ENCODE assay signal across 1 cellular context in the genomic region with DNA sequence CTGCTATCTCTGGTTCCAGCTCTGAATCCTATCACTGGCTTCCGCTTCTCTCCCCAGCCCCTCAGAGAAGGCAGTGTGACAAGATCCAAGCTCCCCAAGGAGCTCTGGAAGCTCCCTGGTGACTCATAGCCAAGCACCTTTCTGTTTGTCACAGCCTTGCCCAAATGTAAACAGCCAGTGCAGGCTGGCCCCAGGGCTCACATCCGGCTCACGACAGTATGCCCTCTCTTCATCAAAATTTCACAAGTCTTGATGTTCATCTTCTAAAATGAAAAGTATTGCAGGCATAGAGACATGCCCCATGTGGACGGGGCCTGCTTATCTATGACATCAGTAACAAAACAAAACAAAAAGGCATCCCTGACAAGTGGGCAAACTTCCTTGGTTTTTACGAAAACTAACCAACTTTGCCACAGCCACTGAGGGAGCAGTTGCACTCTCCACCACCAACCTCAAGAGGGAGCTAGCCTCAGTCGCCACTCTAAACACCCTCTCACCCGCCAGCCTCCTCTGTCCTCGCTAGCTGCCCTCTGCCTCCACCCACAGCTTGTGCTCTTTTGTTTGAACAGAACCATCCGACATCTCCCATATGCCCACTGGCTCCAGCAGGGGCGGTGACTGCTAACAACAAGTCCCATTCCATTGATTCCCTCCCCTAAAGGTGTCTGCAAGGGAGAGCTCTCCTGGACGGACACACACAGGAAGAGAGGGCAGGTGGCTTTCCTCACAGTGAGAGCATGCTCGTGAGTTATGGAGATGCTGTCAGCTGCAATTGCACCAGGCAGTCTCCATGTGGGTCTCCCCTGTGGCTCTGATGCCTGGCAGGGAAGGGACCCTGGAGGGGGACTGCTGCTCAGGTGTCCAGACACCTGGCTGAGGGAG.
TF ChIP-seq lines count a peak whose summit lies in the region.

No MANE protein-coding gene starts in this region.

TF ChIP-seq in GM12878, 131 proteins besides CTCF, POLR2A, EP300 and RAD21 (continued from another document):
- TF ChIP-seq ZNF592 (IDR thresholded peaks at IDR 0.05) (no peak), NR2F1 (conservative IDR thresholded peaks at IDR 0.05) (no peak), SREBF2 (IDR thresholded peaks at IDR 0.05; ENCODE audit: low read length) (no peak), E4F1 (IDR thresholded peaks at IDR 0.05; ENCODE audit: borderline replicate concordance, partially characterized antibody) (no peak), LARP7 (IDR thresholded peaks at IDR 0.05) (no peak), ZZZ3 (IDR thresholded peaks at IDR 0.05; ENCODE audit: control insufficient read depth, insufficient read length, low read depth) (no peak), IRF4 (IDR thresholded peaks at IDR 0.05; ENCODE audit: low read depth, low read length) (no peak)
